ENCODE assay signal across 8 cellular contexts in the genomic region with DNA sequence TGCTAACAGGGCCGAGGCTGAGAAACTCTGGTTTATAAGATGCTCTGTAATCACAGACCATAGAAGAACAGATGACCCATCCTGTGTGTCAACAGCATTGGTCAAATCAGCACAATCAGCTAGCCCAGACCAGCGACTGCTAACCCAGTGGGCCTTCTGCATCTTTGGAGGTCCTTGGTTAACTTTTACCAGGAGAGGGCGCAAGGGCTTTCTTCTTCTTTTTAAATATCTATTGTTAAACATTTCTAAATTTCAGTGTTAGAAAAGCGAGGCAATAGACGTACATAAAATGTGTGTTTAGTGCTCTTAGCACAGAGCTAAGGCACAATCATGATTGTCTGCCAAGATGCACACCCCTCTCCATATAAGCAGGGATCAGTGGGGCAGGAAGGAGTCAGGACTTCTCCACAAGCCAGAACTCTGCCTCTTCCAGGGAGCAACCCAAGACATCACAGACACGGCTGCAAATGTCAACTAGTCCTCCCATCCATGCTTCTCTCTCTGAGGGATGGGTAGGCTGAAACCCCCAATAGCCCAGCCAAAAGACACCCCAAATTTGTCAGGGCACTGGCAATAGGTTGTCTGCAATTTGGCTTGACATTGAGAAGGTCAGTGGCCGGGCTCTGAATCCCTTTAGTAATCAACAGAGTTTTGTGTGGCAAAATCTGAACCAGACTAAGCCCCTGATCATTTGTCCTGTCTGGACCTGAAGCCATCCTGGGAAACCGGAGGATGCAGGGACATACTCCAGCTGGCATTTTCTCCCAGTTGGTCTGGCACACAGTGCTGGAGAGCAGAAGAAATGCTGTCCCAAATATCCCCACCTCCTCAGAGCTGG.
DNase-seq lines count a peak whose midpoint lies in the region; ATAC-seq and TF ChIP-seq lines count a peak whose summit lies in the region.

No MANE protein-coding gene starts in this region.

- no peak overlapping the region for H3K4me3 ChIP-seq in heart right ventricle

- intact Hi-C loops in heart right ventricle (cut with DNase I) (loop anchor here in 9 of 10 donors (1.0 to 10.0 kb wide), 11 partner anchors 107 to 306 kb away; partner anchors contain the start of genes BCL2 (in 2 of the 9) and VPS4B (in 1 of the 9)), sciatic nerve (cut with DNase I) (loop anchor here (5.0 kb wide), 1 partner anchor 191 kb away; no protein-coding TSS in a partner anchor)

- TF ChIP-seq CTCF in heart right ventricle (IDR thresholded peaks at IDR 0.05): peak; percentile 41 to 85 (median 75)

- H3K36me3 ChIP-seq in heart right ventricle: peaks cover 0 to 5% (median 0%) of the 10 kb centered on the region in 9 donors

- peaks cover 31% of the 10 kb centered on the region for H3K36me3 Mint-ChIP-seq in activated naive CD8-positive, alpha-beta T cell treated with anti-CD3 and anti-CD28 coated beads, Interleukin-2, amount 10 ng/mL, durations not matched to agents 7 days and 5 days

- H3K9me3 ChIP-seq in heart right ventricle: no peaks in the 10 kb centered on the region

- DNase-seq in GM03348 (ENCODE audit: low spot score) (peak; percentile 81), RPMI8226 (peak; percentile 76), heart right ventricle (peak in 1 of 2 donors; percentile 74), sciatic nerve (ENCODE audit: low spot score) (peak; percentile 77), T1000 (lab: John Stamatoyannopoulos, UW) (no peak)
- no peak for DNase-seq in activated naive CD8-positive, alpha-beta T cell treated with anti-CD3 and anti-CD28 coated beads, Interleukin-2, amount 10 ng/mL, durations not matched to agents 7 days and 5 days

- peaks cover 3 to 15% (median 8%) of the 10 kb centered on the region in 9 donors for H3K4me1 ChIP-seq in heart right ventricle

- WGBS in heart right ventricle, 2 donors: 43 to 52% methylated on average over 8 of the region's 8 CpGs

- H3K4me3 Mint-ChIP-seq in activated naive CD8-positive, alpha-beta T cell treated with anti-CD3 and anti-CD28 coated beads, Interleukin-2, amount 10 ng/mL, durations not matched to agents 7 days and 5 days: no peak overlapping the region

- POLR2A ChIA-PET in activated naive CD8-positive, alpha-beta T cell treated with anti-CD3 and anti-CD28 coated beads, Interleukin-2, amount 10 ng/mL, durations not matched to agents 7 days and 5 days (lab: Charles Lee): interaction anchor here (1.1 to 2.2 kb wide), 5 partner anchors 22 to 187 kb away, joined by 3 to 11 read pairs (median 4); no protein-coding TSS in a partner anchor

- H3K27me3 ChIP-seq in heart right ventricle: no peaks in the 10 kb centered on the region

- H3K9me3 Mint-ChIP-seq in activated naive CD8-positive, alpha-beta T cell treated with anti-CD3 and anti-CD28 coated beads, Interleukin-2, amount 10 ng/mL, durations not matched to agents 7 days and 5 days: peaks cover 3% of the 10 kb centered on the region

- H3K27me3 Mint-ChIP-seq in activated naive CD8-positive, alpha-beta T cell treated with anti-CD3 and anti-CD28 coated beads, Interleukin-2, amount 10 ng/mL, durations not matched to agents 7 days and 5 days: no peaks in the 10 kb centered on the region

- ATAC-seq in HG03354 (IDR thresholded peaks at IDR 0.05; ENCODE audit: poor library complexity, severe bottlenecking, unreplicated experiment): peak; percentile 62
- ATAC-seq in activated naive CD8-positive, alpha-beta T cell treated with anti-CD3 and anti-CD28 coated beads, Interleukin-2, amount 10 ng/mL, durations not matched to agents 7 days and 5 days (ENCODE audit: low read depth): peak; percentile 55
- peak; percentile 41 to 80 (median 69) for ATAC-seq in heart right ventricle
- ATAC-seq in sciatic nerve: peak; percentile 71
- no peak for ATAC-seq in GM21381 (IDR thresholded peaks at IDR 0.05; ENCODE audit: unreplicated experiment)

- H3K4me1 Mint-ChIP-seq in activated naive CD8-positive, alpha-beta T cell treated with anti-CD3 and anti-CD28 coated beads, Interleukin-2, amount 10 ng/mL, durations not matched to agents 7 days and 5 days: peaks cover 37% of the 10 kb centered on the region

- H3K27ac ChIP-seq in heart right ventricle: peak overlapping the region in 2 of 10 donors; percentile 9 to 15

- H3K27ac Mint-ChIP-seq in activated naive CD8-positive, alpha-beta T cell treated with anti-CD3 and anti-CD28 coated beads, Interleukin-2, amount 10 ng/mL, durations not matched to agents 7 days and 5 days: peak overlapping the region; percentile 69

Comparison
In these comparisons a context has a peak if more than half of its experiments do, and no peak if none do; other contexts are left out.
1. DNase-seq: peak in GM03348 (single experiment), RPMI8226 (single experiment) and sciatic nerve (single experiment); none in activated naive CD8-positive, alpha-beta T cell treated with anti-CD3 and anti-CD28 coated beads, Interleukin-2, amount 10 ng/mL, durations not matched to agents 7 days and 5 days (single experiment) and T1000 (single experiment).